ENCODE assay signal across 23 cellular contexts in the genomic region with DNA sequence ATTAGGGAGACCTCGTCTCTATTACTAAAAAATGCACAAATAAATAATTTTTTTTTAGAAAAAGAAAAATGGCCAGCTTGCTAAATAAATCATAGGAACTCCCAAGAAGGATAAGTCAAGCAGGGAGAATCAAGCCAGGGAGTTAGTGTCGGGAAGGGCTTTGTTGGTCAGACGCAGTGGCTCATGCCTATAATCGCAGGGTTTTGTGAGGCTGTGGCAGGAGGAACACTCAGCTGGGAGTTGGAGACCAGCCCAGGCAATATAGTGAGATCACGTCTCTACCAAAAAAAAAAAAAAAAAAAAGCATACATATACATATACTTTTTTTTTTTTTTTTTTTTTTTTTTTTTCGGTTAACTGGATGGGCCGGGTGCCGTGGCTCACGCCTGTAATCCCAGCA.
"Had no signal": no experiment of that assay in that cellular context is flagged by ENCODE, and none has a peak within 500 bp of the region (broad histone marks: within the 10 kb centered on the region; RNA-seq: fewer than 3 reads in every experiment).

No MANE protein-coding gene starts in this region.

- H3K4me1 ChIP-seq: pancreas had no signal

- H3K27ac ChIP-seq: body of pancreas, gastrocnemius medialis, neutrophil, pancreas, tibial artery had no signal

- H3K9me3 ChIP-seq: body of pancreas, gastrocnemius medialis, neutrophil, pancreas, tibial artery had no signal

- H3K4me3 ChIP-seq: body of pancreas, gastrocnemius medialis, pancreas, tibial artery had no signal

- H3K36me3 ChIP-seq: gastrocnemius medialis, pancreas had no signal

- H3K27me3 ChIP-seq: body of pancreas, gastrocnemius medialis, neutrophil, pancreas, tibial artery had no signal

- ATAC-seq: activated T-cell treated with anti-CD3 and anti-CD28 coated beads, Interleukin-2, amount 50 U/mL, for 72 hours; body of pancreas; gastrocnemius medialis; left cardiac atrium; natural killer cell treated with Interleukin-12 subunit alpha and Interleukin-12 subunit beta and Interleukin-15 and Interleukin-18, amount 100 ng/mL, for 72 hours; pancreas; right cardiac atrium had no signal

- DNase-seq: activated CD4-positive, alpha-beta T cell treated with anti-CD3 and anti-CD28 coated beads for 4 hours; activated CD4-positive, alpha-beta T cell treated with anti-CD3 and anti-CD28 coated beads, Interleukin-2, amount 50 U/mL, for 48 hours; activated CD4-positive, CD25-positive, alpha-beta regulatory T cell; activated effector memory CD4-positive, alpha-beta T cell treated with anti-CD3 and anti-CD28 coated beads, Interleukin-2, amount 50 U/mL, for 16 hours; activated naive CD4-positive, alpha-beta T cell treated with anti-CD3 and anti-CD28 coated beads, Interleukin-2, amount 10 ng/mL, durations not matched to agents 7 days and 5 days; activated T-cell treated with anti-CD3 and anti-CD28 coated beads, Interleukin-2, amount 50 U/mL, for 72 hours; amygdala; body of pancreas; dermis blood vessel endothelial cell; effector CD8-positive, alpha-beta T cell; erythroblast; gastrocnemius medialis; hypothalamus; islet precursor cell; left cardiac atrium; pancreas; right cardiac atrium; stimulated activated CD4-positive, alpha-beta T cell treated with anti-CD3 and anti-CD28 coated beads, Interleukin-12 subunit alpha, Interleukin-12 subunit beta, amount 100 ng/mL, for 4 hours; stimulated activated CD4-positive, alpha-beta T cell treated with anti-CD3 and anti-CD28 coated beads, Interleukin-4, amount 100 ng/mL, for 4 hours; T1000; tibial artery had no signal
